In genomic region chr2:75853441-75853840, GRCh38 we compare ENCODE assay signal across 34 cellular contexts.
"Had no signal": no experiment of that assay in that cellular context is flagged by ENCODE, and none has a peak within 500 bp of the region (broad histone marks: within the 10 kb centered on the region; RNA-seq: fewer than 3 reads in every experiment).

No MANE protein-coding gene starts in this region.

- H3K4me3 Mint-ChIP-seq: activated CD4-positive, alpha-beta T cell treated with anti-CD3 and anti-CD28 coated beads for 36 hours; activated CD4-positive, alpha-beta T cell treated with anti-CD3 and anti-CD28 coated beads, Interleukin-2, amount 10 ng/mL, durations not matched to agents 7 days and 5 days; activated CD8-positive, alpha-beta T cell treated with anti-CD3 and anti-CD28 coated beads, Interleukin-2, amount 10 ng/mL, durations not matched to agents 7 days and 5 days; activated naive CD4-positive, alpha-beta T cell treated with anti-CD3 and anti-CD28 coated beads for 36 hours; activated T-cell treated with anti-CD3 and anti-CD28 coated beads, Interleukin-2, amount 50 U/mL, for 24 hours; activated T-helper 1 cell treated with anti-CD3 and anti-CD28 coated beads, Interleukin-12 subunit alpha, Interleukin-12 subunit beta, Interleukin-2, Interleukin-4 antibody, amounts not matched to agents 30 ng/mL and 10 ng/mL and 1 ng/mL, durations not matched to agents 14 hours and 24 hours and 36 hours; brain had no signal

- H3K9me3 ChIP-seq: adrenal gland, MG63, Peyer's patch had no signal

- FAIRE-seq: bronchial epithelial cell, TTC549 had no signal

- H3K36me3 Mint-ChIP-seq: brain had no signal

- ATAC-seq: activated CD4-positive, alpha-beta T cell treated with anti-CD3 and anti-CD28 coated beads for 36 hours; activated CD8-positive, alpha-beta T cell treated with anti-CD3 and anti-CD28 coated beads, Interleukin-2, amount 10 ng/mL, durations not matched to agents 7 days and 5 days; activated naive CD4-positive, alpha-beta T cell treated with anti-CD3 and anti-CD28 coated beads, Interleukin-2, amount 50 U/mL, for 72 hours; PC-3 had no signal

- H3K4me1 Mint-ChIP-seq: activated CD4-positive, alpha-beta T cell treated with anti-CD3 and anti-CD28 coated beads for 36 hours; activated CD4-positive, alpha-beta T cell treated with anti-CD3 and anti-CD28 coated beads, Interleukin-2, amount 10 ng/mL, durations not matched to agents 7 days and 5 days had no signal

- H3K4me3 ChIP-seq: adrenal gland, MG63, Peyer's patch had no signal

- H3K27ac ChIP-seq: adrenal gland, Peyer's patch had no signal

- H3K36me3 ChIP-seq: adrenal gland, MG63, Peyer's patch had no signal

- H3K27me3 Mint-ChIP-seq: activated CD4-positive, alpha-beta T cell treated with anti-CD3 and anti-CD28 coated beads, Interleukin-2, amount 10 ng/mL, durations not matched to agents 7 days and 5 days; activated T-cell treated with anti-CD3 and anti-CD28 coated beads, Interleukin-2, amount 50 U/mL, for 24 hours; brain had no signal

- H3K27ac Mint-ChIP-seq: activated CD4-positive, alpha-beta T cell treated with anti-CD3 and anti-CD28 coated beads for 36 hours; activated CD4-positive, alpha-beta T cell treated with anti-CD3 and anti-CD28 coated beads, Interleukin-2, amount 10 ng/mL, durations not matched to agents 7 days and 5 days; activated CD8-positive, alpha-beta T cell treated with anti-CD3 and anti-CD28 coated beads, Interleukin-2, amount 10 ng/mL, durations not matched to agents 7 days and 5 days; activated naive CD4-positive, alpha-beta T cell treated with anti-CD3 and anti-CD28 coated beads for 36 hours; activated naive CD4-positive, alpha-beta T cell treated with anti-CD3 and anti-CD28 coated beads, Interleukin-2, amount 50 U/mL, for 72 hours; activated T-cell treated with anti-CD3 and anti-CD28 coated beads, Interleukin-2, amount 50 U/mL, for 24 hours; activated T-helper 1 cell treated with anti-CD3 and anti-CD28 coated beads, Interleukin-12 subunit alpha, Interleukin-12 subunit beta, Interleukin-2, Interleukin-4 antibody, amounts not matched to agents 30 ng/mL and 10 ng/mL and 1 ng/mL, durations not matched to agents 14 hours and 24 hours and 36 hours; brain had no signal

- DNase-seq: activated CD4-positive, alpha-beta T cell treated with anti-CD3 and anti-CD28 coated beads for 36 hours; activated CD4-positive, alpha-beta T cell treated with anti-CD3 and anti-CD28 coated beads, Interleukin-2, amount 10 ng/mL, durations not matched to agents 7 days and 5 days; activated CD4-positive, alpha-beta T cell treated with anti-CD3 and anti-CD28 coated beads, Interleukin-2, amount 50 U/mL, for 48 hours; activated CD8-positive, alpha-beta T cell treated with anti-CD3 and anti-CD28 coated beads, Interleukin-2, amount 10 ng/mL, durations not matched to agents 7 days and 5 days; activated gamma-delta T cell treated with Interleukin-2 at 50 U/mL for 16 hours; activated naive CD4-positive, alpha-beta T cell treated with anti-CD3 and anti-CD28 coated beads for 36 hours; activated T-cell treated with anti-CD3 and anti-CD28 coated beads, Interleukin-2, amount 50 U/mL, for 24 hours; adrenal gland; anterior cingulate cortex; caudate nucleus; cerebellar nuclear complex; Karpas-422; KBM-7; MG63; NCI-H1048; NCI-H1105 treated with DMSO at 0.1 percent for 48 hours; NCI-H1436; NCI-H1694; NCI-H1930; NCI-H2081 treated with DMSO at 0.1 percent for 48 hours; NCI-H226; NCI-H446 treated with DMSO at 0.1 percent for 48 hours; NCI-H524 treated with DMSO at 0.1 percent for 48 hours; NK-92 treated with Interleukin-12 subunit alpha and Interleukin-12 subunit beta, amount 100 ng/mL, for 24 hours; PC-3; Peyer's patch; RPMI8226; SIG-M5; T1000 had no signal

- H3K4me1 ChIP-seq: adrenal gland, Peyer's patch had no signal

- H3K27me3 ChIP-seq: adrenal gland, MG63, Peyer's patch had no signal
